Comparison of ENCODE assay signal across 18 cellular contexts in the genomic region with DNA sequence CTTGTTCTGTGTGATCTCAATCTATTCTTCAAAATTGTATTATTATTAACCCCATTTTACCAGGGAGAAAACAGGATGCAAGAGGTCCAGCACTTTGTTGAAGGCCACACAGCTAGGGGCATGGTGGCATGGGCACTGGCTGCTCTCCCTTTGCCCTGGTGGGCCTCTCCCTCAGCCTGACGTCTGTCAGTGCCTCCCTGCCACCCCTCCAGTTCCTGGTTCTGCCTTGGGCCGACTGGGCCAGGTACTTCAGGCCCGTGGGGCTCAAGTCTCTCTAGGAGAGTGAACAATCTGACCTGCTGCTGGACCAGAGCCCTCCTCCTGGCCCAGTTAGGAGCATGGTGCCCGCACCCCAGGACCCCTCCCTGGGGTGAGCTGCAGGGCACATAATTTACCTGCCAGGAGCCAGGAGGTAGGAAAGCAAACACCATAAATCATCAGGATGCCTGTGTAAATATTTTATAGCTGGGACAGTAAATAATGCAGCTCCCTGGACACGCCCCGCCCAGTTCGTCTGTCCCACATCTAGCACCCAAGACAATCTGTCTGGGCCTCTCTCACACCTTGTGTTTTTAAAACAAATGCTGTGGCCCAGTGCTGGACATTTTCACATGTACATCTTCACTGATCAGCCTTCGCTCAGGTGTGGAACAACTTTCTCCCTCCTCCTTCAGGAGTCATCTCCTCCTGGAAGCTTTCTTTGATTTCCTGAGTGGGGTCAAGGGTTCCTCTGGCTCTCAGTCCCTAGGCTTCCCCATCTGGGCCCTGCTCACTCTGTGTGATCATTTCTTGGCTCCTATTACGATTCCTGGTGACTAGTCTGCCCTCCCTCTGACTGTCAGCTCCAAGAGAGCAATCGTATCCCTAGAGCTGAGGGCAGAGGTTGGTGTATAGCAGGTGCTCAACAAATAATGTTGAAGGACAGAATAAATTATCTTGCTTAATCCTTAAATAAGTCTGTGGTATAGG. TPM values are rescaled to one million over a fixed set of nuclear protein-coding genes. Genes with fewer than 3 reads are reported as not detected.
DNase-seq lines count a peak whose midpoint lies in the region; ATAC-seq and TF ChIP-seq lines count a peak whose summit lies in the region.
"Had no signal": no experiment of that assay in that cellular context is flagged by ENCODE, and none has a peak within 500 bp of the region (broad histone marks: within the 10 kb centered on the region; RNA-seq: fewer than 3 reads in every experiment).

No MANE protein-coding gene starts in this region.

- H3K4me1 ChIP-seq in duodenal mucosa (ENCODE audit: control insufficient read depth in 1 of 2, insufficient read depth in 2 of 2, low read length in 2 of 2) (peaks cover 58 to 74% of the 10 kb centered on the region in 2 donors), thyroid gland (peaks cover 11 to 18% of the 10 kb centered on the region in 2 donors)
- H3K4me1 ChIP-seq: HAP-1 had no signal

- H3K36me3 Mint-ChIP-seq in progenitor cell of endocrine pancreas (ENCODE audit: insufficient read depth): no peaks in the 10 kb centered on the region
- H3K36me3 Mint-ChIP-seq in T-helper 2 cell treated with Interferon-gamma antibody and Interleukin-4, amounts not matched to agents 5 μg/mL and 100 μg/mL, for 36 hours (ENCODE audit: low read depth): no peaks in the 10 kb centered on the region
- H3K36me3 Mint-ChIP-seq: IgD-negative memory B cell; naive thymus-derived CD8-positive, alpha-beta T cell had no signal

- H3K4me3 ChIP-seq in duodenal mucosa (ENCODE audit: low read depth in 1 of 2, low read length in 2 of 2) (no peak overlapping the region), thyroid gland (replicated peaks in 1 of 3) (no peak overlapping the region)
- H3K4me3 ChIP-seq: HAP-1, right atrium auricular region, SJSA1 had no signal

- H3K27ac ChIP-seq in duodenal mucosa (ENCODE audit: low read depth, low read length): peak overlapping the region; percentile 20
- no peak overlapping the region for H3K27ac ChIP-seq in thyroid gland
- H3K27ac ChIP-seq: epithelial cell of prostate, right atrium auricular region, SJSA1 had no signal

- no peak for ATAC-seq in GM18867 (IDR thresholded peaks at IDR 0.05; ENCODE audit: unreplicated experiment)
- ATAC-seq: naive thymus-derived CD8-positive, alpha-beta T cell had no signal

- TF ChIP-seq POLR2A in thyroid gland (IDR thresholded peaks at IDR 0.05): no peak

- H3K9ac ChIP-seq in duodenal mucosa (ENCODE audit: low read depth in 1 of 2, low read length in 2 of 2): peak overlapping the region in 1 of 2 donors; percentile 13

- no peaks in the 10 kb centered on the region for H3K9me3 Mint-ChIP-seq in progenitor cell of endocrine pancreas (ENCODE audit: low read depth)
- no peaks in the 10 kb centered on the region for H3K9me3 Mint-ChIP-seq in T-helper 2 cell treated with Interferon-gamma antibody and Interleukin-4, amounts not matched to agents 5 μg/mL and 100 μg/mL, for 36 hours
- H3K9me3 Mint-ChIP-seq: activated CD4-positive, alpha-beta T cell treated with anti-CD3 and anti-CD28 coated beads, Interleukin-2, amount 10 ng/mL, durations not matched to agents 7 days and 5 days; activated naive CD4-positive, alpha-beta T cell treated with anti-CD3 and anti-CD28 coated beads for 36 hours; IgD-negative memory B cell; naive thymus-derived CD8-positive, alpha-beta T cell had no signal

- intact Hi-C loops in thyroid gland (cut with DNase I): no loop called here

- 63 to 67% methylated on average over 9 of the region's 10 CpGs for WGBS in thyroid gland, 2 donors

- peak; percentile 30 for DNase-seq in DMS153 (lab: John Stamatoyannopoulos, UW)
- DNase-seq in NCI-H1417 treated with DMSO at 0.1 percent for 48 hours (lab: John Stamatoyannopoulos, UW): peak; percentile 9
- no peak for DNase-seq in progenitor cell of endocrine pancreas (ENCODE audit: low spot score, unreplicated experiment)
- no peak for DNase-seq in NCI-H2227 treated with DMSO at 0.1 percent for 48 hours (lab: John Stamatoyannopoulos, UW)
- no peak for DNase-seq in T-helper 2 cell treated with Interferon-gamma antibody and Interleukin-4, amounts not matched to agents 5 μg/mL and 100 μg/mL, for 36 hours (ENCODE audit: low spot score)
- DNase-seq in thyroid gland: no peak
- DNase-seq: activated CD4-positive, alpha-beta T cell treated with anti-CD3 and anti-CD28 coated beads, Interleukin-2, amount 10 ng/mL, durations not matched to agents 7 days and 5 days; activated naive CD4-positive, alpha-beta T cell treated with anti-CD3 and anti-CD28 coated beads for 36 hours; cortex of kidney; naive thymus-derived CD8-positive, alpha-beta T cell; NCI-H2171 had no signal

- H3K36me3 ChIP-seq in duodenal mucosa (ENCODE audit: control insufficient read depth in 1 of 2, insufficient read depth in 2 of 2, low read length in 2 of 2): no peaks in the 10 kb centered on the region
- no peaks in the 10 kb centered on the region for H3K36me3 ChIP-seq in thyroid gland
- H3K36me3 ChIP-seq: HAP-1, right atrium auricular region, SJSA1 had no signal

- H3K4me1 Mint-ChIP-seq in progenitor cell of endocrine pancreas (ENCODE audit: low read depth): peaks cover 34% of the 10 kb centered on the region
- no peaks in the 10 kb centered on the region for H3K4me1 Mint-ChIP-seq in T-helper 2 cell treated with Interferon-gamma antibody and Interleukin-4, amounts not matched to agents 5 μg/mL and 100 μg/mL, for 36 hours (ENCODE audit: low read depth)
- H3K4me1 Mint-ChIP-seq: naive thymus-derived CD8-positive, alpha-beta T cell had no signal

- H3K4me3 Mint-ChIP-seq in progenitor cell of endocrine pancreas (ENCODE audit: low read depth): no peak overlapping the region
- no peak overlapping the region for H3K4me3 Mint-ChIP-seq in T-helper 2 cell treated with Interferon-gamma antibody and Interleukin-4, amounts not matched to agents 5 μg/mL and 100 μg/mL, for 36 hours
- H3K4me3 Mint-ChIP-seq: activated CD4-positive, alpha-beta T cell treated with anti-CD3 and anti-CD28 coated beads, Interleukin-2, amount 10 ng/mL, durations not matched to agents 7 days and 5 days; activated naive CD4-positive, alpha-beta T cell treated with anti-CD3 and anti-CD28 coated beads for 36 hours; IgD-negative memory B cell; naive thymus-derived CD8-positive, alpha-beta T cell had no signal

- no peaks in the 10 kb centered on the region for H3K27me3 ChIP-seq in duodenal mucosa (ENCODE audit: control insufficient read depth in 1 of 2, insufficient read depth in 2 of 2, low read length in 2 of 2)
- H3K27me3 ChIP-seq in thyroid gland: no peaks in the 10 kb centered on the region
- H3K27me3 ChIP-seq: right atrium auricular region, SJSA1 had no signal

- H3K27ac Mint-ChIP-seq in progenitor cell of endocrine pancreas: peak overlapping the region; percentile 54
- H3K27ac Mint-ChIP-seq in T-helper 2 cell treated with Interferon-gamma antibody and Interleukin-4, amounts not matched to agents 5 μg/mL and 100 μg/mL, for 36 hours: no peak overlapping the region
- H3K27ac Mint-ChIP-seq: activated CD4-positive, alpha-beta T cell treated with anti-CD3 and anti-CD28 coated beads, Interleukin-2, amount 10 ng/mL, durations not matched to agents 7 days and 5 days; activated naive CD4-positive, alpha-beta T cell treated with anti-CD3 and anti-CD28 coated beads for 36 hours; IgD-negative memory B cell; naive thymus-derived CD8-positive, alpha-beta T cell had no signal

- H3K27me3 Mint-ChIP-seq in progenitor cell of endocrine pancreas: no peaks in the 10 kb centered on the region
- H3K27me3 Mint-ChIP-seq in T-helper 2 cell treated with Interferon-gamma antibody and Interleukin-4, amounts not matched to agents 5 μg/mL and 100 μg/mL, for 36 hours (ENCODE audit: low read depth): no peaks in the 10 kb centered on the region
- H3K27me3 Mint-ChIP-seq: activated CD4-positive, alpha-beta T cell treated with anti-CD3 and anti-CD28 coated beads, Interleukin-2, amount 10 ng/mL, durations not matched to agents 7 days and 5 days; IgD-negative memory B cell had no signal

- no peak for TF ChIP-seq CTCF in progenitor cell of endocrine pancreas (IDR thresholded peaks at IDR 0.05; ENCODE audit: unreplicated experiment)
- TF ChIP-seq CTCF in thyroid gland (IDR thresholded peaks at IDR 0.05): no peak

- H3K9me3 ChIP-seq in duodenal mucosa (ENCODE audit: control insufficient read depth in 1 of 2, low read length in 2 of 2) (no peaks in the 10 kb centered on the region), thyroid gland (no peaks in the 10 kb centered on the region)
- H3K9me3 ChIP-seq: HAP-1, right atrium auricular region, SJSA1 had no signal

RNA-seq across cellular contexts. Expression of a gene that starts 15.2 kb away (rescaled TPM):
- total RNA-seq in progenitor cell of endocrine pancreas: 22.0 and 22.5 TPM in 2 replicates
- 10 to 100 TPM; 14.4 to 17.7 (median 16.2) TPM for total RNA-seq in thyroid gland

RNA-seq across cellular contexts. Expression of a gene that starts 15.6 kb away (rescaled TPM):
- 45.1 and 45.8 TPM in 2 replicates for total RNA-seq in progenitor cell of endocrine pancreas
- total RNA-seq in thyroid gland: 100 to 1,000 TPM in 1 of 4 donors, 10 to 100 TPM in 3; 32.0 to 154 (median 71.4) TPM

Comparison
In these comparisons a context has a peak if more than half of its experiments do, and no peak if none do; other contexts are left out.
1. DNase-seq: peak in DMS153 (single experiment) and NCI-H1417 treated with DMSO at 0.1 percent for 48 hours (single experiment); none in progenitor cell of endocrine pancreas (single experiment), NCI-H2227 treated with DMSO at 0.1 percent for 48 hours (single experiment), T-helper 2 cell treated with Interferon-gamma antibody and Interleukin-4, amounts not matched to agents 5 μg/mL and 100 μg/mL, for 36 hours (single experiment) and thyroid gland (0 of 2).